ENCODE assay signal across 24 cellular contexts in the genomic region with DNA sequence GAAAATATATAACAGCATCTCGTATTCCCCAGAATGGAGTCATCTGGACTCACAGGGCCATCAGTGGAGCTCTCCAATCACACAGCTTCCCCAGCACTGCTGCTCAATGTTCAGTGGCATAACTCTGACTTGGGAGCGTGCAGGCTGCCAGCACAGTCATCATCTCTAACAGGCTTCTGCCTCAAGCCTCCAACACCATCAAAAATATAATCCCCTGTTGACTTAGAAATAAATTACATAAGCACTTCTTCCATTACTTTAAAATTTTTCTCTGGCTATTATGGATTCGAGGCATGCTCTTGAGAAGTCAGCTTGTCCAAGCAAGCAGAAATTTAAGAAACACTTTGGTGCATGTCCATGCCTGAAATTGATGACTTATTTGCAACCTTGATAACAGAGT. TPM values are rescaled to one million over a fixed set of nuclear protein-coding genes. Genes with fewer than 3 reads are reported as not detected.
DNase-seq lines count a peak whose midpoint lies in the region; ATAC-seq, FAIRE-seq and TF ChIP-seq lines count a peak whose summit lies in the region.
"Had no signal": no experiment of that assay in that cellular context is flagged by ENCODE, and none has a peak within 500 bp of the region (broad histone marks: within the 10 kb centered on the region; RNA-seq: fewer than 3 reads in every experiment).

No MANE protein-coding gene starts in this region.

- H3K4me3 ChIP-seq in AG10803 (ENCODE audit: low read length) (no peak overlapping the region), MG63 (no peak overlapping the region), endothelial cell of umbilical vein (replicated peaks in 1 of 3; ENCODE audit: insufficient read depth in 1 of 3, low read depth in 1 of 3, low read length in 3 of 3) (no peak overlapping the region), left lung (no peak overlapping the region), Karpas-422 (ENCODE audit: low read length) (no peak overlapping the region)
- H3K4me3 ChIP-seq: coronary artery had no signal

- H3K36me3 ChIP-seq in MG63: no peaks in the 10 kb centered on the region
- peaks cover 0 to 4% of the 10 kb centered on the region in 2 experiments for H3K36me3 ChIP-seq in endothelial cell of umbilical vein (ENCODE audit: control insufficient read depth in 2 of 2, extremely low read depth in 1 of 2, insufficient read depth in 2 of 2, low read length in 2 of 2)
- H3K36me3 ChIP-seq in left lung: peaks cover 0 to 7% of the 10 kb centered on the region in 2 donors
- H3K36me3 ChIP-seq in Karpas-422 (ENCODE audit: insufficient read depth, low read length): no peaks in the 10 kb centered on the region

- no peak overlapping the region for H3K4me2 ChIP-seq in endothelial cell of umbilical vein (ENCODE audit: insufficient read depth, low read length)
- no peak overlapping the region for H3K4me2 ChIP-seq in Karpas-422 (ENCODE audit: low read depth, low read length, poor library complexity, severe bottlenecking)

- POLR2A ChIA-PET in endothelial cell of umbilical vein (lab: Charles Lee): no interaction called here

- peak; percentile 44 for DNase-seq in AG10803 (ENCODE audit: low read depth)
- peak; percentile 64 for DNase-seq in MG63
- DNase-seq in endothelial cell of umbilical vein (ENCODE audit: low read depth, low spot score): no peak
- no peak for DNase-seq in left lung
- no peak for DNase-seq in type B pancreatic cell (ENCODE audit: extremely low spot score, unreplicated experiment)
- no peak for DNase-seq in SKM-1 (lab: John Stamatoyannopoulos, UW; ENCODE audit: unreplicated experiment)
- DNase-seq in Karpas-422: no peak
- DNase-seq: activated CD4-positive, alpha-beta T cell treated with anti-CD3 and anti-CD28 coated beads for 1 hour; activated gamma-delta T cell; endodermal cell; KG1; naive thymus-derived CD8-positive, alpha-beta T cell; NCI-H2171 treated with DMSO at 0.1 percent for 48 hours; NCI-H524; stimulated activated CD4-positive, alpha-beta T cell treated with anti-CD3 and anti-CD28 coated beads, Interleukin-4, amount 100 ng/mL, for 1 hour; stimulated activated naive B cell treated with anti-CD40 and anti-IgM and Interleukin-4, amounts not matched to agents 10 μg/mL and 1 μg/mL and 100 μg/mL, for 72 hours had no signal

- H3K27me3 ChIP-seq in MG63: peaks cover 2% of the 10 kb centered on the region; the same call in 1 of the 2 replicates
- H3K27me3 ChIP-seq in endothelial cell of umbilical vein (ENCODE audit: control insufficient read depth in 2 of 2, insufficient read depth in 2 of 2, low read length in 2 of 2): no peaks in the 10 kb centered on the region
- no peaks in the 10 kb centered on the region for H3K27me3 ChIP-seq in left lung
- H3K27me3 ChIP-seq in Karpas-422 (ENCODE audit: low read length): no peaks in the 10 kb centered on the region

- H3K9me1 ChIP-seq in endothelial cell of umbilical vein (replicated peaks; ENCODE audit: control insufficient read depth, extremely low read depth, insufficient read depth, low read length): no peaks in the 10 kb centered on the region

- H3K27ac Mint-ChIP-seq in type B pancreatic cell: no peak overlapping the region
- H3K27ac Mint-ChIP-seq: endodermal cell; stimulated activated naive B cell treated with anti-CD40 and anti-IgM and Interleukin-4, amounts not matched to agents 10 μg/mL and 1 μg/mL and 100 μg/mL, for 72 hours had no signal

- CTCF ChIA-PET in endothelial cell of umbilical vein (lab: Charles Lee): interaction anchor here (1.1 to 6.6 kb wide), 5 partner anchors 13 to 655 kb away, joined by 3 to 63 read pairs (median 5); a partner anchor contains a TSS

- no peaks in the 10 kb centered on the region for H3K9me3 Mint-ChIP-seq in type B pancreatic cell
- H3K9me3 Mint-ChIP-seq: endodermal cell; naive thymus-derived CD8-positive, alpha-beta T cell; stimulated activated naive B cell treated with anti-CD40 and anti-IgM and Interleukin-4, amounts not matched to agents 10 μg/mL and 1 μg/mL and 100 μg/mL, for 72 hours had no signal

- H3K4me3 Mint-ChIP-seq in type B pancreatic cell: no peak overlapping the region
- H3K4me3 Mint-ChIP-seq: endodermal cell; naive thymus-derived CD8-positive, alpha-beta T cell; stimulated activated naive B cell treated with anti-CD40 and anti-IgM and Interleukin-4, amounts not matched to agents 10 μg/mL and 1 μg/mL and 100 μg/mL, for 72 hours had no signal

- H3K4me1 Mint-ChIP-seq in type B pancreatic cell (ENCODE audit: unreplicated experiment): no peaks in the 10 kb centered on the region
- H3K4me1 Mint-ChIP-seq: stimulated activated naive B cell treated with anti-CD40 and anti-IgM and Interleukin-4, amounts not matched to agents 10 μg/mL and 1 μg/mL and 100 μg/mL, for 72 hours had no signal

- H3K9ac ChIP-seq in endothelial cell of umbilical vein (replicated peaks; ENCODE audit: extremely low read depth, insufficient read depth, low read length) (peak overlapping the region; percentile 8), Karpas-422 (ENCODE audit: low read length) (no peak overlapping the region)

- FAIRE-seq in endothelial cell of umbilical vein (lab: Jason Lieb, UNC): peak; percentile 48
- FAIRE-seq: TTC549, urothelium cell line had no signal

- peak; percentile 18 for ATAC-seq in left lung
- ATAC-seq in HG02798 (IDR thresholded peaks at IDR 0.05; ENCODE audit: poor library complexity, unreplicated experiment): no peak
- ATAC-seq: naive thymus-derived CD8-positive, alpha-beta T cell; Panc1; stimulated activated naive B cell treated with anti-CD40 and anti-IgM and Interleukin-4, amounts not matched to agents 10 μg/mL and 1 μg/mL and 100 μg/mL, for 72 hours had no signal

- H3K27me3 Mint-ChIP-seq in type B pancreatic cell: no peaks in the 10 kb centered on the region

- no peak for TF ChIP-seq POLR2A in endothelial cell of umbilical vein (IDR thresholded peaks at IDR 0.05; ENCODE audit: low read depth, low read length)

- H3K36me3 Mint-ChIP-seq in type B pancreatic cell: no peaks in the 10 kb centered on the region
- H3K36me3 Mint-ChIP-seq: naive thymus-derived CD8-positive, alpha-beta T cell had no signal

- intact Hi-C loops in endothelial cell of umbilical vein (cut with micrococcal nuclease) (no loop called here), left lung (cut with DNase I) (no loop called here)

- dilution Hi-C loops in endothelial cell of umbilical vein (cut with MboI; ENCODE audit: extremely low pct_ligation_motif_present, low sequenced_read_pairs): loop anchor here (25.0 kb wide), 1 partner anchor 300 kb away; no protein-coding TSS in a partner anchor

- H3K4me1 ChIP-seq in endothelial cell of umbilical vein (ENCODE audit: control insufficient read depth, extremely low read depth, insufficient read depth, low read length) (peaks cover 25% of the 10 kb centered on the region), left lung (peaks cover 0 to 8% of the 10 kb centered on the region in 2 donors), Karpas-422 (ENCODE audit: low read length) (no peaks in the 10 kb centered on the region)

- H3K27ac ChIP-seq in endothelial cell of umbilical vein (ENCODE audit: insufficient read depth, low read depth, low read length) (peak overlapping the region; percentile 59), left lung (no peak overlapping the region), Karpas-422 (ENCODE audit: low read length) (no peak overlapping the region)
- H3K27ac ChIP-seq: coronary artery had no signal

- H3K9me2 ChIP-seq in Karpas-422 (replicated peaks; ENCODE audit: insufficient read depth, low read length): no peaks in the 10 kb centered on the region

- H4K20me1 ChIP-seq in endothelial cell of umbilical vein (replicated peaks; ENCODE audit: control insufficient read depth, extremely low read depth, insufficient read depth, low read length) (no peaks in the 10 kb centered on the region), Karpas-422 (ENCODE audit: insufficient read depth, low read depth, low read length) (no peaks in the 10 kb centered on the region)

- TF ChIP-seq CTCF in AG10803 (conservative IDR thresholded peaks at IDR 0.05; ENCODE audit: low read length): no peak
- TF ChIP-seq CTCF in endothelial cell of umbilical vein (IDR thresholded peaks at IDR 0.05; ENCODE audit: extremely low read depth in 1 of 2, insufficient read depth in 1 of 2, low read depth in 1 of 2, low read length in 2 of 2): no peak
- no peak for TF ChIP-seq CTCF in left lung (IDR thresholded peaks at IDR 0.05)
- TF ChIP-seq CTCF in type B pancreatic cell (conservative IDR thresholded peaks at IDR 0.05): no peak

- no peaks in the 10 kb centered on the region for H3K9me3 ChIP-seq in MG63
- no peaks in the 10 kb centered on the region for H3K9me3 ChIP-seq in endothelial cell of umbilical vein (replicated peaks; ENCODE audit: control insufficient read depth, insufficient read depth, low read length)
- H3K9me3 ChIP-seq in left lung: no peaks in the 10 kb centered on the region
- H3K9me3 ChIP-seq in Karpas-422 (ENCODE audit: low read length): no peaks in the 10 kb centered on the region

- H2AFZ ChIP-seq in endothelial cell of umbilical vein (ENCODE audit: low read depth, low read length) (no peak overlapping the region), Karpas-422 (ENCODE audit: low read length) (no peak overlapping the region)

- H3K79me2 ChIP-seq in endothelial cell of umbilical vein (ENCODE audit: control insufficient read depth, insufficient read depth, low read length): peaks cover 2% of the 10 kb centered on the region
- H3K79me2 ChIP-seq in Karpas-422 (ENCODE audit: low read length): no peaks in the 10 kb centered on the region

- no TSS peak for BruUV-seq in endothelial cell of umbilical vein (replicated peaks; lab: Mats Ljungman, UMichigan)

RNA-seq across cellular contexts. Expression of a gene that starts 6.2 kb away (rescaled TPM):
- 9.2 and 17.1 TPM in 2 replicates for total RNA-seq in MG63 (2014; rRNA removed; shearing (Covaris generic); ENCODE audit: low replicate concordance)
- total RNA-seq in endothelial cell of umbilical vein (82.5 and 126 TPM in 2 replicates), left lung (10 to 100 TPM; 49.5 to 56.4 TPM), type B pancreatic cell (ENCODE audit: low replicate concordance) (24.0 and 37.7 TPM in 2 replicates)
- 197 and 295 TPM in 2 replicates for polyA plus RNA-seq in endothelial cell of umbilical vein
- polyA plus RNA-seq in endothelial cell of umbilical vein (2011; cell fraction: cytosol; rRNA removed): 167 and 177 TPM in 2 replicates
- polyA plus RNA-seq in endothelial cell of umbilical vein (2011; cell fraction: nucleus; rRNA removed): 62.9 and 68.0 TPM in 2 replicates
- polyA plus RNA-seq in endothelial cell of umbilical vein (2012): 120 and 130 TPM in 2 replicates
- polyA minus RNA-seq in endothelial cell of umbilical vein: 37.7 and 46.3 TPM in 2 replicates
- polyA minus RNA-seq in endothelial cell of umbilical vein (2011; cell fraction: cytosol; rRNA and poly(A)+ RNA removed): not detected
- 11.5 and 14.8 TPM in 2 replicates for polyA minus RNA-seq in endothelial cell of umbilical vein (2011; cell fraction: nucleus; rRNA and poly(A)+ RNA removed)
- not detected in 2 replicates for total RNA-seq in Karpas-422 (2014; rRNA removed; shearing (Covaris generic); ENCODE audit: low replicate concordance)
- total RNA-seq: HT1080 had no signal

RNA-seq across cellular contexts. Expression of a gene that starts 15.2 kb away (rescaled TPM):
- total RNA-seq in MG63 (2014; rRNA removed; shearing (Covaris generic); ENCODE audit: low replicate concordance): not detected in 2 replicates
- total RNA-seq in endothelial cell of umbilical vein (not detected in 2 replicates), left lung (1 to 10 TPM in 1 of 2 donors, under 1 TPM in 1; 0.73 to 2.2 TPM), type B pancreatic cell (ENCODE audit: low replicate concordance) (not detected in 2 replicates)
- polyA plus RNA-seq in endothelial cell of umbilical vein: 0.06 and 0.25 TPM in 2 replicates
- 0.11 TPM in 1 of 2 replicates, not detected in the other for polyA plus RNA-seq in endothelial cell of umbilical vein (2011; cell fraction: cytosol; rRNA removed)
- 0.71 and 0.95 TPM in 2 replicates for polyA plus RNA-seq in endothelial cell of umbilical vein (2011; cell fraction: nucleus; rRNA removed)
- polyA plus RNA-seq in endothelial cell of umbilical vein (2012): 0.27 TPM in 1 of 2 replicates, not detected in the other
- not detected in 2 replicates for polyA minus RNA-seq in endothelial cell of umbilical vein
- polyA minus RNA-seq in endothelial cell of umbilical vein (2011; cell fraction: cytosol; rRNA and poly(A)+ RNA removed): not detected
- not detected in 2 replicates for polyA minus RNA-seq in endothelial cell of umbilical vein (2011; cell fraction: nucleus; rRNA and poly(A)+ RNA removed)
- not detected in 2 replicates for total RNA-seq in Karpas-422 (2014; rRNA removed; shearing (Covaris generic); ENCODE audit: low replicate concordance)
- total RNA-seq: endodermal cell, fibroblast of villous mesenchyme had no signal

RNA-seq across cellular contexts. Expression of a gene that starts 39.7 kb away (rescaled TPM):
- total RNA-seq in MG63 (2014; rRNA removed; shearing (Covaris generic); ENCODE audit: low replicate concordance): not detected in 2 replicates
- not detected in 2 replicates for total RNA-seq in endothelial cell of umbilical vein
- polyA plus RNA-seq in endothelial cell of umbilical vein: not detected in 2 replicates
- not detected in 2 replicates for polyA plus RNA-seq in endothelial cell of umbilical vein (2011; cell fraction: cytosol; rRNA removed)
- polyA plus RNA-seq in endothelial cell of umbilical vein (2011; cell fraction: nucleus; rRNA removed): not detected in 2 replicates
- polyA plus RNA-seq in endothelial cell of umbilical vein (2012): not detected in 2 replicates
- not detected in 2 replicates for polyA minus RNA-seq in endothelial cell of umbilical vein
- not detected for polyA minus RNA-seq in endothelial cell of umbilical vein (2011; cell fraction: cytosol; rRNA and poly(A)+ RNA removed)
- not detected in 2 replicates for polyA minus RNA-seq in endothelial cell of umbilical vein (2011; cell fraction: nucleus; rRNA and poly(A)+ RNA removed)
- total RNA-seq in left lung: 10 to 100 TPM; 15.2 to 41.3 TPM
- total RNA-seq in type B pancreatic cell (ENCODE audit: low replicate concordance): not detected in 2 replicates
- total RNA-seq in Karpas-422 (2014; rRNA removed; shearing (Covaris generic); ENCODE audit: low replicate concordance): not detected in 2 replicates
- total RNA-seq: endodermal cell, fibroblast of villous mesenchyme, temporal lobe had no signal

Comparison
In these comparisons a context has a peak if more than half of its experiments do, and no peak if none do; other contexts are left out.
1. DNase-seq: peak in AG10803 (single experiment) and MG63 (single experiment); none in endothelial cell of umbilical vein (single experiment), left lung (0 of 2), type B pancreatic cell (single experiment), SKM-1 (single experiment) and Karpas-422 (single experiment).
2. RNA of a gene that starts 6.2 kb away (total RNA-seq): 82.5 to 126 TPM in endothelial cell of umbilical vein, 49.5 to 56.4 TPM in left lung, 24.0 to 37.7 TPM in type B pancreatic cell and 9.2 to 17.1 TPM in MG63; not detected in Karpas-422; every median in the first group is over 10 times any median in the second.
3. RNA of a gene that starts 39.7 kb away (total RNA-seq): 15.2 to 41.3 TPM in left lung; not detected in MG63, not detected in endothelial cell of umbilical vein, not detected in type B pancreatic cell and not detected in Karpas-422; every median in the first group is over 10 times any median in the second.